ENCODE assay signal across 24 cellular contexts in the genomic region with DNA sequence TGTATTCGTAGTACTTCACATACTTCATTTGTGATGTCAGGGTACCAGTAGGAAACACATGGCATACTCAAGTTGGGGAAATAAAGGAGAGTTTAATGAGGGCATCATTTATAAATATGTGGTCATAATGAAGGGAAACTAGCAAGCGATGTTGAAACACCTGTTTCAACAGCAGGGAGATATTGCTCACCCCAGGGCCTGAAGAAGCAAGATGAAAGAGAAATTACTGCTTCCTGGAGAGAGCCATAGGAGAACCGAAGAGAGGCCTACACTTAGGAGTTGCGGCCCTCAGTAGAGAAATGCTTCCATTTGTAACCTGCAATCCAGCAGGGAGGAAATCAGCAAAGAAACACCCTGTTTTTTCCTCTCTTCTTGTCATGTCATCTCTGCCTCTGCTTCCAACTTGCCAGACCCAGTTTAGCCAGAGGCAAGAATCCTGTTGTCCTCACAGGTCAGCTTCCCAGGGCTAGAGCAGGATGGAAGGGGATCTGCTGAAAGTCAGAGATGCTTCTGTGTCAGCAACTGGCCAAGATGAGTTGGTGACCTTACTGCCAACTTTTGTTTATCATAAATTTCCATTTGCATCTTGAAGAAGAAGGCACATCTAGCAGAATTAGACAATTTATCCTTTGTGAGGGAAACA.
"Had no signal": no experiment of that assay in that cellular context is flagged by ENCODE, and none has a peak within 500 bp of the region (broad histone marks: within the 10 kb centered on the region; RNA-seq: fewer than 3 reads in every experiment).

No MANE protein-coding gene starts in this region.

- DNase-seq: activated CD4-positive, alpha-beta T cell treated with anti-CD3 and anti-CD28 coated beads, Interleukin-2, amount 10 ng/mL, durations not matched to agents 7 days and 5 days; activated CD8-positive, alpha-beta T cell treated with anti-CD3 and anti-CD28 coated beads, Interleukin-2, amount 10 ng/mL, durations not matched to agents 7 days and 5 days; activated gamma-delta T cell treated with Interleukin-2 at 50 U/mL for 16 hours; activated T-cell treated with anti-CD3 and anti-CD28 coated beads, Interleukin-2, amount 50 U/mL, for 1 hour; aorta; central memory CD4-positive, alpha-beta T cell; dermis blood vessel endothelial cell; effector memory CD4-positive, alpha-beta T cell; gastrocnemius medialis; head of caudate nucleus; naive thymus-derived CD4-positive, alpha-beta T cell; occipital lobe; posterior cingulate gyrus; sigmoid colon; stimulated activated CD4-positive, alpha-beta T cell treated with anti-CD3 and anti-CD28 coated beads, Interleukin-15, amount 100 ng/mL, for 24 hours; stomach; T-helper 2 cell had no signal

- H3K36me3 ChIP-seq: gastrocnemius medialis, sigmoid colon, stomach, suprapubic skin, tibial nerve had no signal

- H3K4me3 ChIP-seq: gastrocnemius medialis, lung, sigmoid colon, smooth muscle cell, stomach, suprapubic skin, tibial nerve had no signal

- ATAC-seq: activated CD4-positive, CD25-positive, alpha-beta regulatory T cell treated with anti-CD3 and anti-CD28 coated beads, Interleukin-2, amount 50 U/mL, for 24 hours; activated CD8-positive, alpha-beta T cell treated with anti-CD3 and anti-CD28 coated beads, Interleukin-2, amount 10 ng/mL, durations not matched to agents 7 days and 5 days; esophagus mucosa; gastrocnemius medialis; naive thymus-derived CD4-positive, alpha-beta T cell; stimulated activated memory B cell treated with anti-CD40 and anti-IgM and Interleukin-4, amounts not matched to agents 10 μg/mL and 1 μg/mL and 100 μg/mL, for 72 hours had no signal

- H3K9me3 ChIP-seq: gastrocnemius medialis, sigmoid colon, stomach, suprapubic skin, tibial nerve had no signal

- H3K27me3 ChIP-seq: gastrocnemius medialis, sigmoid colon, stomach, suprapubic skin, tibial nerve had no signal

- H3K4me2 ChIP-seq: smooth muscle cell had no signal

- H3K27ac ChIP-seq: gastrocnemius medialis, stomach, suprapubic skin had no signal
